21 cellular contexts compared by ENCODE assay signal in the genomic region with DNA sequence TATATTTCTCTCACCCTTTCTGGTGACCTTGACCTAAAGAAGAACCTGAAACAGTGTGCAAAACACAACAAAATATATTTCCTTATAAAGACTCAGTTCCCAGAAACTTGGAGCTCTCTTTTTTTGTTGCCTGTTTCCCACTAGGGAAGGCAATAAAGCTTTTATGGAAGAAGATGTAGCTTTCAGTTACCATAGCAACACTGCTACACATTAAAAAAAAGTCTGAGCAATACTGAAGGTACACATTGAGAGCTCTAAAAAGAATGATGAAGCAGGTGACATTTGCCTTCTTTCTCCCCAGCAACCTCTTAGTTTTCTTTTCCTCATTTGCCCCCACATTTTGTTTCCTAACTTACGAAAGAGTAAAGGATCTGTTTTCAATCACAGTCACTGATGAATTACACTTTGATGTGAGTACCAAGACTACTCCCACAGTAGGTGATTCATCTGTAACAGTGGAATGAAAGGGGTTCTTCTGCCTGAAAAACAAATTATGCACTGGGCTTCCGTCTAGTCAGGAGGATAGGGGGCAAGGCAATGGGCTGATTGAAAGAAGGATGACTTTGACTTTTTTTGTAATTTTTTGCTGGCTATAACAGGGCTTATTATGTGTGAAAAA. TPM values are rescaled to one million over a fixed set of nuclear protein-coding genes. Genes with fewer than 3 reads are reported as not detected.
DNase-seq lines count a peak whose midpoint lies in the region; ATAC-seq and TF ChIP-seq lines count a peak whose summit lies in the region.
"Had no signal": no experiment of that assay in that cellular context is flagged by ENCODE, and none has a peak within 500 bp of the region (broad histone marks: within the 10 kb centered on the region; RNA-seq: fewer than 3 reads in every experiment).

No MANE protein-coding gene starts in this region.

- H3K9ac ChIP-seq in SK-N-SH: no peak overlapping the region

- H3K27ac ChIP-seq in foreskin keratinocyte: no peak overlapping the region
- H3K27ac ChIP-seq in SK-N-SH (ENCODE audit: low read depth in 2 of 2, low read length in 1 of 2): no peak overlapping the region
- H3K27ac ChIP-seq: transverse colon had no signal

- H3K27me3 ChIP-seq in foreskin keratinocyte (no peaks in the 10 kb centered on the region), SK-N-SH (ENCODE audit: insufficient read depth) (no peaks in the 10 kb centered on the region; the same call in 1 of the 2 replicates)
- H3K27me3 ChIP-seq: transverse colon had no signal

- H3K9me2 ChIP-seq in SK-N-SH: no peaks in the 10 kb centered on the region

- no peaks in the 10 kb centered on the region for H4K20me1 ChIP-seq in SK-N-SH (ENCODE audit: insufficient read depth)

- H3K27ac Mint-ChIP-seq in activated CD4-positive, alpha-beta T cell treated with anti-CD3 and anti-CD28 coated beads, Interleukin-2, amount 10 ng/mL, durations not matched to agents 24 days and 14 days: peak overlapping the region; percentile 35
- H3K27ac Mint-ChIP-seq: activated naive CD8-positive, alpha-beta T cell treated with anti-CD3 and anti-CD28 coated beads, Interleukin-2, amount 10 ng/mL, durations not matched to agents 7 days and 5 days; CD14-positive monocyte; dendritic cell treated with granulocyte-macrophage colony-stimulating factor and Interleukin-4, amounts not matched to agents 40 ng/mL and 50 ng/mL, for 4 days; GM23338; naive B cell; stimulated activated memory B cell treated with anti-CD40 and anti-IgM and Interleukin-4, amounts not matched to agents 10 μg/mL and 1 μg/mL and 100 μg/mL, for 72 hours had no signal

- H3K27me3 Mint-ChIP-seq in activated CD4-positive, alpha-beta T cell treated with anti-CD3 and anti-CD28 coated beads, Interleukin-2, amount 10 ng/mL, durations not matched to agents 24 days and 14 days: no peaks in the 10 kb centered on the region
- H3K27me3 Mint-ChIP-seq: activated naive CD8-positive, alpha-beta T cell treated with anti-CD3 and anti-CD28 coated beads, Interleukin-2, amount 10 ng/mL, durations not matched to agents 7 days and 5 days had no signal

- no peak for DNase-seq in activated CD4-positive, alpha-beta T cell treated with anti-CD3 and anti-CD28 coated beads, Interleukin-2, amount 10 ng/mL, durations not matched to agents 24 days and 14 days
- no peak for DNase-seq in activated CD4-positive, alpha-beta T cell treated with anti-CD3 and anti-CD28 coated beads for 48 hours
- DNase-seq in NCI-H748 treated with DMSO at 0.1 percent for 48 hours (lab: John Stamatoyannopoulos, UW) (peak; percentile 40), foreskin keratinocyte (no peak), putamen (ENCODE audit: low spot score) (peak; percentile 2), NCI-H2029 treated with DMSO at 0.1 percent for 48 hours (lab: John Stamatoyannopoulos, UW) (no peak), NCI-H226 (no peak), SK-N-SH (no peak)
- DNase-seq: activated CD4-positive, alpha-beta T cell treated with anti-CD3 and anti-CD28 coated beads, Interleukin-2, amount 50 U/mL, for 48 hours; activated naive CD8-positive, alpha-beta T cell treated with anti-CD3 and anti-CD28 coated beads, Interleukin-2, amount 10 ng/mL, durations not matched to agents 7 days and 5 days; activated T-cell treated with anti-CD3 and anti-CD28 coated beads, Interleukin-2, amount 50 U/mL, for 48 hours; DMS79 treated with DMSO at 0.1 percent for 48 hours; naive B cell; NCI-H1436 treated with DMSO at 0.1 percent for 48 hours; transverse colon had no signal

- 5% methylated on average over 2 of the region's 2 CpGs for WGBS in SK-N-SH (ENCODE audit: low lambda C conversion rate)

- no peaks in the 10 kb centered on the region for H3K36me3 ChIP-seq in SK-N-SH (replicated peaks in 1 of 2; ENCODE audit: control insufficient read depth in 1 of 2, insufficient read depth in 2 of 2, low read length in 1 of 2)
- H3K36me3 ChIP-seq: transverse colon had no signal

- peak; percentile 31 for ATAC-seq in foreskin keratinocyte
- ATAC-seq: GM23338; stimulated activated memory B cell treated with anti-CD40 and anti-IgM and Interleukin-4, amounts not matched to agents 10 μg/mL and 1 μg/mL and 100 μg/mL, for 72 hours had no signal

- H3K9me3 ChIP-seq in SK-N-SH: no peaks in the 10 kb centered on the region
- H3K9me3 ChIP-seq: transverse colon had no signal

- peaks cover under 1% of the 10 kb centered on the region for H3K9me3 Mint-ChIP-seq in activated CD4-positive, alpha-beta T cell treated with anti-CD3 and anti-CD28 coated beads, Interleukin-2, amount 10 ng/mL, durations not matched to agents 24 days and 14 days
- H3K9me3 Mint-ChIP-seq: dendritic cell treated with granulocyte-macrophage colony-stimulating factor and Interleukin-4, amounts not matched to agents 40 ng/mL and 50 ng/mL, for 4 days; GM23338; naive B cell; stimulated activated memory B cell treated with anti-CD40 and anti-IgM and Interleukin-4, amounts not matched to agents 10 μg/mL and 1 μg/mL and 100 μg/mL, for 72 hours had no signal

- H3K4me1 ChIP-seq in foreskin keratinocyte (no peaks in the 10 kb centered on the region), SK-N-SH (ENCODE audit: control insufficient read depth in 1 of 2, insufficient read depth in 2 of 2, low read depth in 1 of 2, low read length in 1 of 2) (no peaks in the 10 kb centered on the region)
- H3K4me1 ChIP-seq: transverse colon had no signal

- POLR2A ChIA-PET in SK-N-SH (lab: Yijun Ruan, JAX): no interaction called here

- intact Hi-C loops in activated CD4-positive, alpha-beta T cell treated with anti-CD3 and anti-CD28 coated beads, Interleukin-2, amount 10 ng/mL, durations not matched to agents 24 days and 14 days (cut with micrococcal nuclease): no loop called here

- H3K4me2 ChIP-seq in SK-N-SH: no peak overlapping the region
- H3K4me2 ChIP-seq: GM23338 had no signal

- CTCF ChIA-PET in SK-N-SH (lab: Yijun Ruan, JAX): no interaction called here

- no peak overlapping the region for H3K4me3 Mint-ChIP-seq in activated CD4-positive, alpha-beta T cell treated with anti-CD3 and anti-CD28 coated beads, Interleukin-2, amount 10 ng/mL, durations not matched to agents 24 days and 14 days
- H3K4me3 Mint-ChIP-seq: activated naive CD8-positive, alpha-beta T cell treated with anti-CD3 and anti-CD28 coated beads, Interleukin-2, amount 10 ng/mL, durations not matched to agents 7 days and 5 days; CD14-positive monocyte; dendritic cell treated with granulocyte-macrophage colony-stimulating factor and Interleukin-4, amounts not matched to agents 40 ng/mL and 50 ng/mL, for 4 days; GM23338; naive B cell; stimulated activated memory B cell treated with anti-CD40 and anti-IgM and Interleukin-4, amounts not matched to agents 10 μg/mL and 1 μg/mL and 100 μg/mL, for 72 hours had no signal

- no peak for TF ChIP-seq EP300 in SK-N-SH (IDR thresholded peaks at IDR 0.05; ENCODE audit: borderline replicate concordance in 1 of 2, low read depth in 1 of 2, low read length in 1 of 2)

- peaks cover 8% of the 10 kb centered on the region for H3K36me3 Mint-ChIP-seq in activated CD4-positive, alpha-beta T cell treated with anti-CD3 and anti-CD28 coated beads, Interleukin-2, amount 10 ng/mL, durations not matched to agents 24 days and 14 days (ENCODE audit: low read depth)
- H3K36me3 Mint-ChIP-seq: CD14-positive monocyte; stimulated activated memory B cell treated with anti-CD40 and anti-IgM and Interleukin-4, amounts not matched to agents 10 μg/mL and 1 μg/mL and 100 μg/mL, for 72 hours had no signal

- no peaks in the 10 kb centered on the region for H3K79me2 ChIP-seq in SK-N-SH (ENCODE audit: insufficient read depth)

- TF ChIP-seq CTCF in foreskin keratinocyte (conservative IDR thresholded peaks at IDR 0.05) (no peak), SK-N-SH (IDR thresholded peaks at IDR 0.05) (no peak)

- H3F3A ChIP-seq in SK-N-SH (replicated peaks; ENCODE audit: insufficient read depth): no peaks in the 10 kb centered on the region

- H2AFZ ChIP-seq in SK-N-SH (ENCODE audit: low read depth): no peak overlapping the region
- H2AFZ ChIP-seq: GM23338 had no signal

- no peak overlapping the region for H3K4me3 ChIP-seq in SK-N-SH (ENCODE audit: low read depth in 2 of 2, low read length in 1 of 2)
- H3K4me3 ChIP-seq: GM23338, lung, transverse colon had no signal

- TF ChIP-seq RAD21 in SK-N-SH (IDR thresholded peaks at IDR 0.05; ENCODE audit: low read length): no peak

- H3K4me1 Mint-ChIP-seq in activated CD4-positive, alpha-beta T cell treated with anti-CD3 and anti-CD28 coated beads, Interleukin-2, amount 10 ng/mL, durations not matched to agents 24 days and 14 days: peaks cover 10% of the 10 kb centered on the region
- H3K4me1 Mint-ChIP-seq: CD14-positive monocyte; GM23338; naive B cell; stimulated activated memory B cell treated with anti-CD40 and anti-IgM and Interleukin-4, amounts not matched to agents 10 μg/mL and 1 μg/mL and 100 μg/mL, for 72 hours had no signal

TF ChIP-seq in SK-N-SH, 30 proteins besides CTCF, POLR2A, EP300 and RAD21 (continues in another document):
- TF ChIP-seq TCF12 (IDR thresholded peaks at IDR 0.05): no peak

RNA-seq across cellular contexts. Expression of a gene that starts 1.1 kb away (rescaled TPM):
- 0.30 and 1.5 TPM in 2 replicates for total RNA-seq in activated CD4-positive, alpha-beta T cell treated with anti-CD3 and anti-CD28 coated beads, Interleukin-2, amount 10 ng/mL, durations not matched to agents 24 days and 14 days
- total RNA-seq in foreskin keratinocyte: 0.18 and 0.34 TPM in 2 replicates
- polyA plus RNA-seq in foreskin keratinocyte (0.07 and 0.11 TPM in 2 replicates), SK-N-SH (2012; rRNA removed) (0.08 and 0.10 TPM in 2 replicates)
- polyA plus RNA-seq in SK-N-SH (2012; cell fraction: cytosol; rRNA removed): 0.12 and 0.18 TPM in 2 replicates
- 0.15 TPM in 2 replicates for polyA plus RNA-seq in SK-N-SH (2012; cell fraction: nucleus; rRNA removed)
- total RNA-seq: pulmonary artery endothelial cell had no signal
- polyA plus RNA-seq: CD14-positive monocyte had no signal

Comparison
In these comparisons a context has a peak if more than half of its experiments do, and no peak if none do; other contexts are left out.
1. DNase-seq: peak in NCI-H748 treated with DMSO at 0.1 percent for 48 hours (single experiment) and putamen (single experiment); none in activated CD4-positive, alpha-beta T cell treated with anti-CD3 and anti-CD28 coated beads, Interleukin-2, amount 10 ng/mL, durations not matched to agents 24 days and 14 days (single experiment), activated CD4-positive, alpha-beta T cell treated with anti-CD3 and anti-CD28 coated beads for 48 hours (single experiment), foreskin keratinocyte (0 of 2), NCI-H2029 treated with DMSO at 0.1 percent for 48 hours (single experiment), NCI-H226 (single experiment) and SK-N-SH (single experiment).